Comparison of ENCODE assay signal across 8 cellular contexts in the genomic region with DNA sequence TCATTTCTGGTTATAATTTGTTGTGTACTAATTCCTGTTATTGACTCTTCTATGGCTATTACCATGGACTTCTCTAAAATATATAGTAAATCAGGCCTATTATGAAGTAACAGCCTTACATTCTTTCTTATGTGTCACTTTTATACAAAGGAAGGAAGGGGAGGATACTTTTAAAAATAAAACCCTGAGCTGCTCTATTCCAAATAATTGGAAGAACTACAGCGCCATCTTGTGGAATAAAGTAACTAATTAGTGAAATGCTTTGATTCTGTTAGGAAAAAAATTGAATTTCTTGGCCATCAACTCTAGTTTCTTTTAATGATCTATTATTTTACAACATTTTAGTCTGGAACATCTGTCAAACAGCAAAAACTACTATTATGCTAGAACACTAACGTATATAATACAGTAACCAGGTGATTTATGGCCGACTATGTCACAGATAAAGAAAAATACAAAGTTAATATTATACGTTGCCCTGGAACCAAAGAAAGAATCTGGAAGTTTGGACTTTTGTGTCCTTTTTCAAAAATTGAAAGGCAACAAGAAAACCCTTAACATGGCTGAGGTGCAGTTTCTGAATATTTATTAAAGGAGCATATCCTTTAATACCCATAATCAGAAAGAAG. TPM values are rescaled to one million over a fixed set of nuclear protein-coding genes. Genes with fewer than 3 reads are reported as not detected.
DNase-seq lines count a peak whose midpoint lies in the region; FAIRE-seq and TF ChIP-seq lines count a peak whose summit lies in the region.

No MANE protein-coding gene starts in this region.

- no peaks in the 10 kb centered on the region for H3K36me3 ChIP-seq in BE2C
- no peaks in the 10 kb centered on the region for H3K36me3 ChIP-seq in esophagus muscularis mucosa

- CTCF ChIA-PET in activated naive CD4-positive, alpha-beta T cell treated with anti-CD3 and anti-CD28 coated beads for 36 hours (lab: Charles Lee) = interaction anchor here (0.6 to 4.1 kb wide), 17 partner anchors 10 to 973 kb away, joined by 3 to 33 read pairs (median 4); no protein-coding TSS in a partner anchor

- peaks cover 4% of the 10 kb centered on the region for H3K36me3 Mint-ChIP-seq in neural crest cell (ENCODE audit: low read depth)
- H3K36me3 Mint-ChIP-seq in activated naive CD4-positive, alpha-beta T cell treated with anti-CD3 and anti-CD28 coated beads for 36 hours (ENCODE audit: low read depth) = no peaks in the 10 kb centered on the region

- TF ChIP-seq CTCF in BE2C (IDR thresholded peaks at IDR 0.05; ENCODE audit: low read depth, low read length) (peak; percentile 43), NB4 (IDR thresholded peaks at IDR 0.05; ENCODE audit: low read depth, low read length) (peak; percentile 13), esophagus muscularis mucosa (IDR thresholded peaks at IDR 0.05) (peak; percentile 41 to 47 (median 44)), neural crest cell (conservative IDR thresholded peaks at IDR 0.05) (peak; percentile 87)

- peak; percentile 65 for FAIRE-seq in GM19239 (lab: Jason Lieb, UNC)

- H3K4me1 Mint-ChIP-seq in neural crest cell = peaks cover 5% of the 10 kb centered on the region
- no peaks in the 10 kb centered on the region for H3K4me1 Mint-ChIP-seq in activated naive CD4-positive, alpha-beta T cell treated with anti-CD3 and anti-CD28 coated beads for 36 hours (ENCODE audit: low read depth)

- H3K27ac ChIP-seq in esophagus muscularis mucosa (replicated peaks in 1 of 4) = no peak overlapping the region

- H3K9me3 Mint-ChIP-seq in neural crest cell = no peaks in the 10 kb centered on the region
- no peaks in the 10 kb centered on the region for H3K9me3 Mint-ChIP-seq in activated naive CD4-positive, alpha-beta T cell treated with anti-CD3 and anti-CD28 coated beads for 36 hours

- no peak overlapping the region for H3K27ac Mint-ChIP-seq in neural crest cell (ENCODE audit: unreplicated experiment)
- H3K27ac Mint-ChIP-seq in activated naive CD4-positive, alpha-beta T cell treated with anti-CD3 and anti-CD28 coated beads for 36 hours = no peak overlapping the region

- intact Hi-C loops in esophagus muscularis mucosa (cut with DNase I) = no loop called here
- intact Hi-C loops in activated naive CD4-positive, alpha-beta T cell treated with anti-CD3 and anti-CD28 coated beads for 36 hours (cut with micrococcal nuclease) = loop anchor here (1.0 to 10.0 kb wide), 7 partner anchors 56 to 1486 kb away; no protein-coding TSS in a partner anchor

- DNase-seq in BE2C = no peak
- no peak for DNase-seq in GM19239 (ENCODE audit: insufficient read length, low spot score)
- DNase-seq in NB4 (ENCODE audit: low read depth) = peak; percentile 61
- peak; percentile 78 for DNase-seq in SIG-M5 treated with dmso at 0.1 percent for 504 hours (lab: John Stamatoyannopoulos, UW; ENCODE audit: unreplicated experiment)
- DNase-seq in esophagus muscularis mucosa (ENCODE audit: extremely low spot score) = no peak
- DNase-seq in neural crest cell (ENCODE audit: low read depth, low spot score) = no peak
- no peak for DNase-seq in activated naive CD4-positive, alpha-beta T cell treated with anti-CD3 and anti-CD28 coated beads for 36 hours
- no peak for DNase-seq in mesenteric fat pad (ENCODE audit: low spot score)

- no peaks in the 10 kb centered on the region for H3K27me3 Mint-ChIP-seq in neural crest cell (ENCODE audit: low read depth)
- no peaks in the 10 kb centered on the region for H3K27me3 Mint-ChIP-seq in activated naive CD4-positive, alpha-beta T cell treated with anti-CD3 and anti-CD28 coated beads for 36 hours (ENCODE audit: low read depth)

- H3K9me3 ChIP-seq in BE2C (no peaks in the 10 kb centered on the region), esophagus muscularis mucosa (no peaks in the 10 kb centered on the region)

- no peak for TF ChIP-seq EP300 in esophagus muscularis mucosa (IDR thresholded peaks at IDR 0.05)

- H3K4me3 ChIP-seq in BE2C (ENCODE audit: low read depth, low read length) (no peak overlapping the region), NB4 (ENCODE audit: low read depth, low read length) (no peak overlapping the region), esophagus muscularis mucosa (no peak overlapping the region)

- H3K27me3 ChIP-seq in BE2C (no peaks in the 10 kb centered on the region), esophagus muscularis mucosa (no peaks in the 10 kb centered on the region)

- TF ChIP-seq POLR2A in NB4 (IDR thresholded peaks at IDR 0.05; ENCODE audit: extremely low read depth, insufficient read length) = no peak
- no peak for TF ChIP-seq POLR2A in esophagus muscularis mucosa (IDR thresholded peaks at IDR 0.05; ENCODE audit: low read depth)

- WGBS in esophagus muscularis mucosa = 42% methylated on average over 4 of the region's 4 CpGs

- no peaks in the 10 kb centered on the region for H3K4me1 ChIP-seq in BE2C
- no peaks in the 10 kb centered on the region for H3K4me1 ChIP-seq in esophagus muscularis mucosa

- no peak overlapping the region for H3K4me3 Mint-ChIP-seq in neural crest cell
- H3K4me3 Mint-ChIP-seq in activated naive CD4-positive, alpha-beta T cell treated with anti-CD3 and anti-CD28 coated beads for 36 hours = no peak overlapping the region

RNA-seq across cellular contexts. Expression of gene NELL2, which starts 55.0 kb away (rescaled TPM):
- polyA plus RNA-seq in BE2C (2012; ENCODE audit: insufficient read depth, insufficient read length, low read depth) = 1.0 TPM
- 1 to 10 TPM in 3 of 4 donors, under 1 TPM in 1; 0.42 to 5.8 (median 3.3) TPM for total RNA-seq in esophagus muscularis mucosa
- 89.1 and 101 TPM in 2 replicates for total RNA-seq in neural crest cell
- total RNA-seq in activated naive CD4-positive, alpha-beta T cell treated with anti-CD3 and anti-CD28 coated beads for 36 hours = 10 to 100 TPM; 61.9 to 72.2 TPM
- 0.71 TPM for total RNA-seq in mesenteric fat pad

Comparison
In these comparisons a context has a peak if more than half of its experiments do, and no peak if none do; other contexts are left out.
1. DNase-seq: peak in NB4 (single experiment) and SIG-M5 treated with dmso at 0.1 percent for 504 hours (single experiment); none in BE2C (single experiment), GM19239 (single experiment), esophagus muscularis mucosa (single experiment), neural crest cell (single experiment), activated naive CD4-positive, alpha-beta T cell treated with anti-CD3 and anti-CD28 coated beads for 36 hours (single experiment) and mesenteric fat pad (single experiment).
2. CTCF ChIP-seq: peak in every context shown above with its lines; median percentile 87 in neural crest cell; 44 in esophagus muscularis mucosa; 43 in BE2C; 13 in NB4.
3. RNA of gene NELL2, which starts 55.0 kb away (total RNA-seq): 89.1 to 101 TPM in neural crest cell and 61.9 to 72.2 TPM in activated naive CD4-positive, alpha-beta T cell treated with anti-CD3 and anti-CD28 coated beads for 36 hours; 0.42 to 5.8 TPM in esophagus muscularis mucosa and 0.71 TPM in mesenteric fat pad (single experiment); every median in the first group is over 4 times any median in the second.